Comparison of ENCODE assay signal across 27 cellular contexts in the genomic region with DNA sequence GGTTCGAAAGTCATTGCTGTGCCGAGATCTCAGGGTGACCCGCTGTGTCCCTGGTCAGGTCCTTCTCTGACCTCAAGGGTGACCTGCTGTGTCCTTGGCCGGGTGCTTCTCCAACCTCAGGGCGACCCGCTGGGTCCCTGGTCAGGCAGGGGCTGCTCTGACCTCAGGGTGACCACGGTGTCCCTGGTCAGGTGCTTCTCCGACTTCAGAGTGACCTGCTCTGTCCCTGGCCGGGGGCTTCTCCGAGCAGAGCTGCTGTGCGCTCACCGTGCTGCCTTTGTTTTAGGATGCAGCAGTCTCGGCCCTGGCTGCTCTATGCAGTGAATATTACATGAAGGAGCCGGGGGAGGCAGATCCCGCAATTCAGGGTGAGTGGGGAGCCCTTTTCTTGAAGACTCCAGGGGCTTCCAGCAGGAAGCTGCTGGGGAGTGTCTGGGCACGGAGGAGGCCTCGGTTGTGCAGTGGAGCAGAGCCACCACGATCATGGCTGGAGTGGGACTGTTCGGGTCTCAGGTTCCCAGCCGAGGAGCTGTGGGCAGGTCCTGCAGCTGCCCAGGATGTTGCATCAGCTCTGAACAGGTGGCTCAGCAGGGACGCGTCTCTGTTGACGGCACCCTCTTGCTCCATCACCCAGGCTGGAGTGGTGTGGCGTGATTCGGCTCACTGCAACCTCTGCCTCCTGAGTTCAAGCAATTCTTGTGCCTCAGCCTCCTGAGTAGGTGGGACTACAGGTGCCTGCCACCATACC.
DNase-seq lines count a peak whose midpoint lies in the region; ATAC-seq, FAIRE-seq and TF ChIP-seq lines count a peak whose summit lies in the region.
"Had no signal": no experiment of that assay in that cellular context is flagged by ENCODE, and none has a peak within 500 bp of the region (broad histone marks: within the 10 kb centered on the region; RNA-seq: fewer than 3 reads in every experiment).

No MANE protein-coding gene starts in this region.

- ATAC-seq in right lobe of liver (no peak), HepG2 (no peak), aorta (ENCODE audit: low FRiP score) (no peak)
- ATAC-seq: effector memory CD8-positive, alpha-beta T cell; T-helper 17 cell had no signal

- H3K27me3 Mint-ChIP-seq in chondrocyte (ENCODE audit: low read depth): no peaks in the 10 kb centered on the region
- H3K27me3 Mint-ChIP-seq: activated CD4-positive, alpha-beta T cell treated with anti-CD3 and anti-CD28 coated beads, Interleukin-2, amount 10 ng/mL, durations not matched to agents 24 days and 14 days; activated naive CD8-positive, alpha-beta T cell treated with anti-CD3 and anti-CD28 coated beads, Interleukin-2, amount 50 U/mL, for 24 hours; brain; CD4-positive, alpha-beta memory T cell; effector memory CD8-positive, alpha-beta T cell; memory B cell; stimulated activated naive CD8-positive, alpha-beta T cell treated with anti-CD3 and anti-CD28 coated beads, Interleukin-15, Interleukin-2, amounts not matched to agents 100 ng/mL and 50 ng/mL, for 24 hours; T-helper 17 cell had no signal

- intact Hi-C loops in right lobe of liver (cut with DNase I) (no loop called here), HepG2 (cut with micrococcal nuclease; ENCODE audit: unreplicated experiment) (no loop called here), aorta (cut with DNase I) (no loop called here)

- WGBS in right lobe of liver (ENCODE audit: insufficient coverage, low coverage, low lambda C conversion rate, missing lambda C conversion rate): no CpG with 5 or more reads among the region's 25 CpGs
- 97% methylated on average over 20 of the region's 25 CpGs for WGBS in HepG2 (ENCODE audit: low lambda C conversion rate)
- WGBS in aorta, 2 donors: 95 to 96% methylated on average over 25 of the region's 25 CpGs

- H2AFZ ChIP-seq in HepG2 (ENCODE audit: low read length): no peak overlapping the region

- H4K20me1 ChIP-seq in HepG2 (ENCODE audit: insufficient read depth, low read length): no peaks in the 10 kb centered on the region

- H3K4me3 ChIP-seq in right lobe of liver (no peak overlapping the region), HepG2 (replicated peaks in 1 of 3; ENCODE audit: insufficient read depth in 1 of 3, low read depth in 2 of 3, low read length in 3 of 3) (no peak overlapping the region), NB4 (ENCODE audit: low read depth, low read length) (no peak overlapping the region), aorta (ENCODE audit: low read length in 2 of 2) (no peak overlapping the region)
- H3K4me3 ChIP-seq: SK-N-MC, tibial nerve had no signal

- no peaks in the 10 kb centered on the region for H3K4me1 Mint-ChIP-seq in chondrocyte (ENCODE audit: low read depth)
- H3K4me1 Mint-ChIP-seq: activated naive CD8-positive, alpha-beta T cell treated with anti-CD3 and anti-CD28 coated beads, Interleukin-2, amount 50 U/mL, for 24 hours; brain; memory B cell had no signal

- no TSS peak for BruUV-seq in HepG2 (replicated peaks; lab: Mats Ljungman, UMichigan)

- no peak overlapping the region for H3K27ac ChIP-seq in right lobe of liver
- no peak overlapping the region for H3K27ac ChIP-seq in HepG2 (ENCODE audit: extremely low read length, insufficient read depth, low read length)
- H3K27ac ChIP-seq in aorta (ENCODE audit: low read depth in 1 of 2, low read length in 2 of 2): no peak overlapping the region
- H3K27ac ChIP-seq: SK-N-MC, tibial nerve had no signal

- no peak for TF ChIP-seq CTCF in right lobe of liver (IDR thresholded peaks at IDR 0.05)
- TF ChIP-seq CTCF in HepG2 (CRISPR knock-in tag; IDR thresholded peaks at IDR 0.05): no peak
- no peak for TF ChIP-seq CTCF in NB4 (IDR thresholded peaks at IDR 0.05; ENCODE audit: low read depth, low read length)
- TF ChIP-seq CTCF in chondrocyte (IDR thresholded peaks at IDR 0.05): no peak

- H3K79me2 ChIP-seq in HepG2 (ENCODE audit: insufficient read depth, low read length): no peaks in the 10 kb centered on the region

- DNase-seq in right lobe of liver (peak in 2 of 3 donors; percentile 14 to 25), HepG2 (ENCODE audit: low spot score) (no peak), NB4 (ENCODE audit: low read depth) (peak; percentile 32), chondrocyte (ENCODE audit: low spot score) (peak; percentile 77), aorta (peak; percentile 26 to 64), frontal cortex (ENCODE audit: low spot score in 2 of 2) (no peak)
- DNase-seq in activated CD4-positive, alpha-beta T cell treated with anti-CD3 and anti-CD28 coated beads for 1 hour: no peak
- no peak for DNase-seq in activated effector memory CD4-positive, alpha-beta T cell treated with anti-CD3 and anti-CD28 coated beads, Interleukin-2, amount 50 U/mL, for 16 hours
- DNase-seq: activated CD4-positive, alpha-beta T cell treated with anti-CD3 and anti-CD28 coated beads, Interleukin-2, amount 10 ng/mL, durations not matched to agents 24 days and 14 days; activated naive CD8-positive, alpha-beta T cell treated with anti-CD3 and anti-CD28 coated beads, Interleukin-2, amount 50 U/mL, for 24 hours; CD4-positive, alpha-beta memory T cell; effector memory CD8-positive, alpha-beta T cell; kidney glomerular epithelial cell; NCI-H1105 treated with DMSO at 0.1 percent for 48 hours; NCI-H226; NK-92 treated with Interleukin-12 subunit alpha and Interleukin-12 subunit beta, amount 100 ng/mL, for 24 hours; occipital lobe; T-helper 17 cell had no signal

- FAIRE-seq in HepG2 (lab: Jason Lieb, UNC): no peak
- FAIRE-seq in frontal cortex (lab: Jason Lieb, UNC): no peak
- FAIRE-seq: colon, GM12892, RCC 7860 had no signal

- TF ChIP-seq POLR2A in right lobe of liver (IDR thresholded peaks at IDR 0.05) (no peak), HepG2 (IDR thresholded peaks at IDR 0.05; ENCODE audit: insufficient read depth in 1 of 2, low read depth in 2 of 2, low read length in 2 of 2) (no peak), NB4 (IDR thresholded peaks at IDR 0.05; ENCODE audit: extremely low read depth, insufficient read length) (no peak)

- no peak for TF ChIP-seq EP300 in HepG2 (IDR thresholded peaks at IDR 0.05; ENCODE audit: low read depth in 2 of 2, low read length in 2 of 2)
- TF ChIP-seq EP300 in HepG2 (CRISPR knock-in tag; IDR thresholded peaks at IDR 0.05; ENCODE audit: borderline replicate concordance): no peak

- no peak overlapping the region for H3K4me2 ChIP-seq in HepG2 (ENCODE audit: low read depth, low read length)

- no peaks in the 10 kb centered on the region for H3K4me1 ChIP-seq in right lobe of liver
- H3K4me1 ChIP-seq in HepG2 (ENCODE audit: insufficient read depth, low read length): peaks cover 12% of the 10 kb centered on the region
- no peaks in the 10 kb centered on the region for H3K4me1 ChIP-seq in aorta (ENCODE audit: control insufficient read depth in 1 of 2, insufficient read depth in 2 of 2, low read length in 2 of 2)
- H3K4me1 ChIP-seq: tibial nerve had no signal

- no peak for TF ChIP-seq RAD21 in HepG2 (CRISPR knock-in tag; IDR thresholded peaks at IDR 0.05)

- H3K9ac ChIP-seq in HepG2 (ENCODE audit: insufficient read depth, low read depth, low read length): no peak overlapping the region

- no peak overlapping the region for H3K27ac Mint-ChIP-seq in chondrocyte (ENCODE audit: unreplicated experiment)
- H3K27ac Mint-ChIP-seq: activated CD4-positive, alpha-beta T cell treated with anti-CD3 and anti-CD28 coated beads, Interleukin-2, amount 10 ng/mL, durations not matched to agents 24 days and 14 days; activated naive CD8-positive, alpha-beta T cell treated with anti-CD3 and anti-CD28 coated beads, Interleukin-2, amount 50 U/mL, for 24 hours; activated T-helper 2 cell treated with anti-CD3 and anti-CD28 coated beads, Interferon-gamma antibody, Interleukin-2, Interleukin-4, amounts not matched to agents 10 μg/mL and 5 μg/mL and 100 μg/mL, durations not matched to agents 14 hours and 24 hours and 36 hours; effector memory CD8-positive, alpha-beta T cell; memory B cell; T-helper 17 cell had no signal

- CTCF ChIA-PET in HepG2 (lab: Yijun Ruan, JAX; ENCODE audit: low intra/inter-chr PET ratio, low total read pairs): no interaction called here

- no peaks in the 10 kb centered on the region for H3K9me3 ChIP-seq in right lobe of liver
- H3K9me3 ChIP-seq in HepG2 (ENCODE audit: low read length): no peaks in the 10 kb centered on the region
- H3K9me3 ChIP-seq in aorta (ENCODE audit: control insufficient read depth, low read length): no peaks in the 10 kb centered on the region
- H3K9me3 ChIP-seq: tibial nerve had no signal

- H3K9me3 Mint-ChIP-seq in chondrocyte (ENCODE audit: low read depth): no peaks in the 10 kb centered on the region
- H3K9me3 Mint-ChIP-seq: activated CD4-positive, alpha-beta T cell treated with anti-CD3 and anti-CD28 coated beads, Interleukin-2, amount 10 ng/mL, durations not matched to agents 24 days and 14 days; activated naive CD8-positive, alpha-beta T cell treated with anti-CD3 and anti-CD28 coated beads, Interleukin-2, amount 50 U/mL, for 24 hours; activated T-helper 2 cell treated with anti-CD3 and anti-CD28 coated beads, Interferon-gamma antibody, Interleukin-2, Interleukin-4, amounts not matched to agents 10 μg/mL and 5 μg/mL and 100 μg/mL, durations not matched to agents 14 hours and 24 hours and 36 hours; brain; CD4-positive, alpha-beta memory T cell; effector memory CD8-positive, alpha-beta T cell; memory B cell; stimulated activated naive CD8-positive, alpha-beta T cell treated with anti-CD3 and anti-CD28 coated beads, Interleukin-15, Interleukin-2, amounts not matched to agents 100 ng/mL and 50 ng/mL, for 24 hours had no signal

- in situ Hi-C loops in HepG2 (cut with HindIII; ENCODE audit: extremely low pct_ligation_motif_present, low pct_unique_long_range_greater_than_20kb): no loop called here

- POLR2A ChIA-PET in HepG2 (lab: Yijun Ruan, JAX): no interaction called here

- no peaks in the 10 kb centered on the region for H3K27me3 ChIP-seq in right lobe of liver
- no peaks in the 10 kb centered on the region for H3K27me3 ChIP-seq in HepG2 (ENCODE audit: control insufficient read depth in 1 of 2, insufficient read depth in 2 of 2, low read length in 2 of 2)
- H3K27me3 ChIP-seq in aorta (ENCODE audit: control insufficient read depth in 1 of 2, insufficient read depth in 2 of 2, low read length in 1 of 2): no peaks in the 10 kb centered on the region
- H3K27me3 ChIP-seq: tibial nerve had no signal

- no peak overlapping the region for H3K4me3 Mint-ChIP-seq in chondrocyte (ENCODE audit: unreplicated experiment)
- H3K4me3 Mint-ChIP-seq: activated CD4-positive, alpha-beta T cell treated with anti-CD3 and anti-CD28 coated beads, Interleukin-2, amount 10 ng/mL, durations not matched to agents 24 days and 14 days; activated naive CD8-positive, alpha-beta T cell treated with anti-CD3 and anti-CD28 coated beads, Interleukin-2, amount 50 U/mL, for 24 hours; brain; CD4-positive, alpha-beta memory T cell; effector memory CD8-positive, alpha-beta T cell; memory B cell; stimulated activated naive CD8-positive, alpha-beta T cell treated with anti-CD3 and anti-CD28 coated beads, Interleukin-15, Interleukin-2, amounts not matched to agents 100 ng/mL and 50 ng/mL, for 24 hours; T-helper 17 cell had no signal

- H3K36me3 ChIP-seq in right lobe of liver (peaks cover 0 to 18% (median 3%) of the 10 kb centered on the region in 4 donors), HepG2 (replicated peaks in 1 of 2; ENCODE audit: control insufficient read depth in 1 of 2, insufficient read depth in 2 of 2, low read length in 2 of 2) (peaks cover 24 to 28% of the 10 kb centered on the region in 2 experiments; a peak in 4 of 5 replicates), aorta (ENCODE audit: control insufficient read depth in 1 of 2, insufficient read depth in 2 of 2, low read length in 1 of 2) (peaks cover 0 to 2% of the 10 kb centered on the region in 2 donors)

- H3K36me3 Mint-ChIP-seq in chondrocyte (ENCODE audit: low read depth): peaks cover 18% of the 10 kb centered on the region

Comparison
In these comparisons a context has a peak if more than half of its experiments do, and no peak if none do; other contexts are left out.
1. DNase-seq: peak in right lobe of liver (2 of 3), NB4 (single experiment), chondrocyte (single experiment) and aorta (2 of 2); none in HepG2 (single experiment), activated CD4-positive, alpha-beta T cell treated with anti-CD3 and anti-CD28 coated beads for 1 hour (single experiment), frontal cortex (0 of 2) and activated effector memory CD4-positive, alpha-beta T cell treated with anti-CD3 and anti-CD28 coated beads, Interleukin-2, amount 50 U/mL, for 16 hours (single experiment).